ENCODE assay signal across 15 cellular contexts in genomic region chr5:43281840-43282658, GRCh38. TPM values are rescaled to one million over a fixed set of nuclear protein-coding genes. Genes with fewer than 3 reads are reported as not detected.
DNase-seq lines count a peak whose midpoint lies in the region; ATAC-seq, FAIRE-seq and TF ChIP-seq lines count a peak whose summit lies in the region.
"Had no signal": no experiment of that assay in that cellular context is flagged by ENCODE, and none has a peak within 500 bp of the region (broad histone marks: within the 10 kb centered on the region; RNA-seq: fewer than 3 reads in every experiment).

No MANE protein-coding gene starts in this region.

- H3K27me3 ChIP-seq in GM12878 (replicated peaks in 1 of 2; ENCODE audit: control insufficient read depth in 2 of 2, insufficient read depth in 2 of 2, low read length in 1 of 2) (no peaks in the 10 kb centered on the region), stomach (no peaks in the 10 kb centered on the region)
- H3K27me3 ChIP-seq: body of pancreas, left lung, tibial nerve had no signal

- H3K9me3 ChIP-seq in GM12878 (replicated peaks; ENCODE audit: control insufficient read depth, insufficient read depth, low read length) (no peaks in the 10 kb centered on the region), stomach (no peaks in the 10 kb centered on the region)
- H3K9me3 ChIP-seq: body of pancreas, left lung, psoas muscle, tibial nerve had no signal

- H3K36me3 Mint-ChIP-seq in activated naive CD8-positive, alpha-beta T cell treated with anti-CD3 and anti-CD28 coated beads, Interleukin-2, amount 50 U/mL, for 24 hours (ENCODE audit: low read depth) = peaks cover 14% of the 10 kb centered on the region
- H3K36me3 Mint-ChIP-seq in activated naive CD8-positive, alpha-beta T cell treated with anti-CD3 and anti-CD28 coated beads for 36 hours = no peaks in the 10 kb centered on the region

- no peaks in the 10 kb centered on the region for H3K9me3 Mint-ChIP-seq in activated naive CD8-positive, alpha-beta T cell treated with anti-CD3 and anti-CD28 coated beads, Interleukin-2, amount 50 U/mL, for 24 hours
- no peaks in the 10 kb centered on the region for H3K9me3 Mint-ChIP-seq in activated naive CD8-positive, alpha-beta T cell treated with anti-CD3 and anti-CD28 coated beads for 36 hours

- no peak overlapping the region for H3K4me2 ChIP-seq in GM12878 (ENCODE audit: control insufficient read depth, insufficient read depth)

- WGBS in GM12878 (ENCODE audit: insufficient coverage, insufficient replicate concordance, low lambda C conversion rate, missing lambda C conversion rate) = 55% methylated on average over 7 of the region's 7 CpGs
- WGBS in stomach, 5 donors = 62 to 78% (median 67%) methylated on average over 7 of the region's 7 CpGs

- no peak overlapping the region for H3K9ac ChIP-seq in GM12878 (ENCODE audit: control insufficient read depth, insufficient read depth, low read length)

- no peak overlapping the region for H3K4me3 Mint-ChIP-seq in activated naive CD8-positive, alpha-beta T cell treated with anti-CD3 and anti-CD28 coated beads, Interleukin-2, amount 50 U/mL, for 24 hours
- H3K4me3 Mint-ChIP-seq in activated naive CD8-positive, alpha-beta T cell treated with anti-CD3 and anti-CD28 coated beads for 36 hours = no peak overlapping the region

- no peaks in the 10 kb centered on the region for H4K20me1 ChIP-seq in GM12878 (ENCODE audit: control insufficient read depth, insufficient read depth)

- H3K4me1 Mint-ChIP-seq in activated naive CD8-positive, alpha-beta T cell treated with anti-CD3 and anti-CD28 coated beads, Interleukin-2, amount 50 U/mL, for 24 hours = peaks cover 4% of the 10 kb centered on the region
- H3K4me1 Mint-ChIP-seq in activated naive CD8-positive, alpha-beta T cell treated with anti-CD3 and anti-CD28 coated beads for 36 hours = no peaks in the 10 kb centered on the region

- CTCF ChIA-PET in GM12878 (lab: Yijun Ruan, JAX) = interaction anchor here (0.7 to 1.7 kb wide), 3 partner anchors 34 to 108 kb away, joined by 3 to 4 read pairs (median 3); no protein-coding TSS in a partner anchor

- SMC1A ChIA-PET in GM12878 (lab: Charles Lee; ENCODE audit: uncharacterized antibody, unreplicated experiment) = interaction anchor here (1.0 to 1.5 kb wide), 2 partner anchors 10 to 51 kb away, joined by 3 read pairs; no protein-coding TSS in a partner anchor

- no peak for FAIRE-seq in GM12878 (lab: Jason Lieb, UNC)

- no TSS peak for BruUV-seq in GM12878 (replicated peaks; lab: Mats Ljungman, UMichigan)

- H3K4me1 ChIP-seq in GM12878 (ENCODE audit: control insufficient read depth, insufficient read depth, low read length) (no peaks in the 10 kb centered on the region), stomach (no peaks in the 10 kb centered on the region)
- H3K4me1 ChIP-seq: body of pancreas, left lung, psoas muscle, tibial nerve had no signal

- TF ChIP-seq RAD21 in GM12878 (IDR thresholded peaks at IDR 0.05; ENCODE audit: insufficient read depth, low read depth, low read length) = no peak

- in situ Hi-C loops in GM12878 (cut with MboI) = no loop called here

- intact Hi-C loops in GM12878 (cut with micrococcal nuclease; ENCODE audit: unreplicated experiment) (no loop called here), Right ventricle myocardium superior (cut with DNase I) (no loop called here), stomach (cut with DNase I; ENCODE audit: low total_unique reads) (no loop called here)

- no peak for TF ChIP-seq CTCF in GM12878 (IDR thresholded peaks at IDR 0.05 in 2 of 3, conservative IDR thresholded peaks at IDR 0.05 in 1 of 3; ENCODE audit: control insufficient read depth in 2 of 3, extremely low read depth in 1 of 3, insufficient read depth in 1 of 3, low read depth in 3 of 3, low read length in 3 of 3)
- no peak for TF ChIP-seq CTCF in stomach (IDR thresholded peaks at IDR 0.05)

- H3K36me3 ChIP-seq in GM12878 (ENCODE audit: control insufficient read depth in 2 of 2, insufficient read depth in 2 of 2, low read length in 1 of 2) = 0 out of 4 replicates have a peak, but pooled peaks cover 0 to 3% of the 10 kb centered on the region in 2 experiments
- peaks cover 0 to 16% (median 12%) of the 10 kb centered on the region in 4 donors for H3K36me3 ChIP-seq in stomach

- H3K4me3 ChIP-seq in GM12878 = no peak overlapping the region
- H3K4me3 ChIP-seq in stomach = no peak overlapping the region
- H3K4me3 ChIP-seq: body of pancreas, left lung, psoas muscle, tibial nerve had no signal

- H3K79me2 ChIP-seq in GM12878 (ENCODE audit: control insufficient read depth, insufficient read depth, low read length) = no peaks in the 10 kb centered on the region

- H2AFZ ChIP-seq in GM12878 (ENCODE audit: control insufficient read depth, low read depth, low read length) = no peak overlapping the region

- no peaks in the 10 kb centered on the region for H3K27me3 Mint-ChIP-seq in activated naive CD8-positive, alpha-beta T cell treated with anti-CD3 and anti-CD28 coated beads, Interleukin-2, amount 50 U/mL, for 24 hours
- no peaks in the 10 kb centered on the region for H3K27me3 Mint-ChIP-seq in activated naive CD8-positive, alpha-beta T cell treated with anti-CD3 and anti-CD28 coated beads for 36 hours

- H3K27ac ChIP-seq in GM12878 (ENCODE audit: control insufficient read depth, insufficient read depth) (no peak overlapping the region), stomach (no peak overlapping the region)
- H3K27ac ChIP-seq: body of pancreas, left lung, psoas muscle, tibial nerve had no signal

- H3K27ac Mint-ChIP-seq in activated naive CD8-positive, alpha-beta T cell treated with anti-CD3 and anti-CD28 coated beads, Interleukin-2, amount 50 U/mL, for 24 hours = no peak overlapping the region
- no peak overlapping the region for H3K27ac Mint-ChIP-seq in activated naive CD8-positive, alpha-beta T cell treated with anti-CD3 and anti-CD28 coated beads for 36 hours

- TF ChIP-seq POLR2A in GM12878 (IDR thresholded peaks at IDR 0.05; ENCODE audit: low read depth, low read length) = no peak
- no peak for TF ChIP-seq POLR2A in stomach (IDR thresholded peaks at IDR 0.05)

- ATAC-seq in activated naive CD8-positive, alpha-beta T cell treated with anti-CD3 and anti-CD28 coated beads, Interleukin-2, amount 50 U/mL, for 24 hours = peak; percentile 65
- ATAC-seq in GM12878 = peak; percentile 55
- ATAC-seq in Right ventricle myocardium superior (ENCODE audit: poor library complexity) = no peak
- ATAC-seq: body of pancreas, left lung, psoas muscle had no signal

- RAD21 ChIA-PET in GM12878 (lab: Charles Lee; ENCODE audit: unreplicated experiment) = no interaction called here

- POLR2A ChIA-PET in GM12878 (lab: Charles Lee) = no interaction called here

- no peak for DNase-seq in activated naive CD8-positive, alpha-beta T cell treated with anti-CD3 and anti-CD28 coated beads, Interleukin-2, amount 50 U/mL, for 24 hours
- DNase-seq in activated naive CD8-positive, alpha-beta T cell treated with anti-CD3 and anti-CD28 coated beads for 36 hours = no peak
- DNase-seq in LHCN-M2 (ENCODE audit: low read depth) (peak; percentile 10), GM12878 (ENCODE audit: low read depth, low spot score) (no peak), Right ventricle myocardium superior (no peak), stomach (no peak), NCI-H1436 treated with DMSO at 0.1 percent for 48 hours (lab: John Stamatoyannopoulos, UW) (no peak)
- DNase-seq in stimulated activated CD8-positive, alpha-beta memory T cell treated with anti-CD3 and anti-CD28 coated beads, Interleukin-12 subunit alpha, Interleukin-12 subunit beta, amount 100 ng/mL, for 24 hours (ENCODE audit: extremely low read depth) = peak; percentile 1
- DNase-seq: body of pancreas, hypothalamus, left lung, NCI-H187 treated with DMSO at 0.1 percent for 48 hours, NCI-H524 treated with DMSO at 0.1 percent for 48 hours, psoas muscle had no signal

- TF ChIP-seq EP300 in GM12878 (IDR thresholded peaks at IDR 0.05; ENCODE audit: borderline replicate concordance in 1 of 2, control insufficient read depth in 1 of 2, low read depth in 2 of 2, low read length in 2 of 2) (no peak), stomach (IDR thresholded peaks at IDR 0.05) (no peak)

TF ChIP-seq in GM12878, 131 proteins besides CTCF, POLR2A, EP300 and RAD21:
- TF ChIP-seq BCL11A (IDR thresholded peaks at IDR 0.05; ENCODE audit: low read depth, low read length) = peak; percentile 26; the same call in 1 of the 2 replicates
- TF ChIP-seq JUNB (IDR thresholded peaks at IDR 0.05) = peak; percentile 42
- no peak for TF ChIP-seq ETV6 (conservative IDR thresholded peaks at IDR 0.05 in 1 of 2, IDR thresholded peaks at IDR 0.05 in 1 of 2; ENCODE audit: borderline replicate concordance in 1 of 2, low read depth in 1 of 2)

RNA-seq across cellular contexts. Expression of gene HMGCS1, which starts 31.2 kb away (rescaled TPM):
- total RNA-seq in activated naive CD8-positive, alpha-beta T cell treated with anti-CD3 and anti-CD28 coated beads for 36 hours = 10 to 100 TPM; 58.4 to 60.2 TPM
- total RNA-seq in LHCN-M2 (2014; rRNA removed) (10.3 and 17.6 TPM in 2 replicates), GM12878 (2014; rRNA removed) (62.5 and 76.2 TPM in 2 replicates), GM12878 (2014; rRNA removed; fragmentation: Illumina TruSeq; extraction: Trizol) (123 and 137 TPM in 2 replicates), GM12878 (2021) (131 and 142 TPM in 2 replicates), Right ventricle myocardium superior (21.6 TPM), stomach (10 to 100 TPM in 4 of 5 donors, 1 to 10 TPM in 1; 2.9 to 97.9 (median 46.0) TPM)
- 22.4 TPM for polyA plus RNA-seq in LHCN-M2 (2012)
- 281 and 289 TPM in 2 replicates for total RNA-seq in GM12878 (2013; cell fraction: nucleolus; rRNA removed)
- 24.3 TPM for polyA plus RNA-seq in GM12878 (2011; ENCODE audit: low read depth)
- polyA plus RNA-seq in GM12878 (2011; rRNA removed) (193 and 302 TPM in 2 replicates), GM12878 (2014; fragmentation: Illumina TruSeq; extraction: Trizol) (185 and 250 TPM in 2 replicates), GM12878 (2014; fragmentation: Nextera tagmentation; extraction: Ambion mirVana) (10 to 100 TPM; 74.9 to 94.1 TPM), GM12878 (2014; rRNA removed) (103 and 140 TPM in 2 replicates), GM12878 (2016; fragmentation: Nextera tagmentation; extraction: Ambion mirVana) (10 to 100 TPM; 24.0 to 26.8 TPM), stomach (10 to 100 TPM; 38.2 to 87.5 (median 46.6) TPM)
- polyA plus RNA-seq in GM12878 (2011; cell fraction: cytosol; rRNA removed) = 64.6 and 75.4 TPM in 2 replicates
- polyA plus RNA-seq in GM12878 (2011; cell fraction: nucleus; rRNA removed) = 182 and 213 TPM in 2 replicates
- 38.9 and 82.7 TPM in 2 replicates for polyA plus RNA-seq in GM12878 (2012)
- polyA minus RNA-seq in GM12878 (2011; rRNA and poly(A)+ RNA removed) = 159 and 212 TPM in 2 replicates
- polyA minus RNA-seq in GM12878 (2011; cell fraction: cytosol; rRNA and poly(A)+ RNA removed) = 62.0 and 67.2 TPM in 2 replicates
- 134 and 186 TPM in 2 replicates for polyA minus RNA-seq in GM12878 (2011; cell fraction: nucleus; rRNA and poly(A)+ RNA removed)

Comparison
In these comparisons a context has a peak if more than half of its experiments do, and no peak if none do; other contexts are left out.
1. DNase-seq: peak in LHCN-M2 (single experiment) and stimulated activated CD8-positive, alpha-beta memory T cell treated with anti-CD3 and anti-CD28 coated beads, Interleukin-12 subunit alpha, Interleukin-12 subunit beta, amount 100 ng/mL, for 24 hours (single experiment); none in activated naive CD8-positive, alpha-beta T cell treated with anti-CD3 and anti-CD28 coated beads, Interleukin-2, amount 50 U/mL, for 24 hours (single experiment), activated naive CD8-positive, alpha-beta T cell treated with anti-CD3 and anti-CD28 coated beads for 36 hours (single experiment), GM12878 (single experiment), Right ventricle myocardium superior (single experiment), stomach (single experiment) and NCI-H1436 treated with DMSO at 0.1 percent for 48 hours (single experiment).